In genomic region chr6:165119231-165120020, GRCh38 we compare ENCODE assay signal across 22 cellular contexts.
DNase-seq lines count a peak whose midpoint lies in the region; ATAC-seq and TF ChIP-seq lines count a peak whose summit lies in the region.
"Had no signal": no experiment of that assay in that cellular context is flagged by ENCODE, and none has a peak within 500 bp of the region (broad histone marks: within the 10 kb centered on the region; RNA-seq: fewer than 3 reads in every experiment).

No MANE protein-coding gene starts in this region.

- DNase-seq in MCF 10A (ENCODE audit: unreplicated experiment) (peak; percentile 81), mammary epithelial cell (no peak), epithelial cell of prostate (ENCODE audit: low read depth, low spot score) (no peak), myocyte (ENCODE audit: low read depth) (peak; percentile 74), upper lobe of right lung (no peak), T-helper 9 cell (no peak)
- DNase-seq: activated B cell treated with CpG ODN at 0.5 μM for 24 hours; activated CD8-positive, alpha-beta T cell treated with anti-CD3 and anti-CD28 coated beads, Interleukin-2, amount 10 ng/mL, durations not matched to agents 7 days and 5 days; activated T-cell treated with anti-CD3 and anti-CD28 coated beads, Interleukin-2, amount 50 U/mL, for 72 hours; cortex of kidney; Kasumi-1; natural killer cell; NCI-H187 treated with DMSO at 0.1 percent for 48 hours; NCI-H510A treated with DMSO at 0.1 percent for 48 hours; T-helper 2 cell had no signal

- no peaks in the 10 kb centered on the region for H3K36me3 Mint-ChIP-seq in MCF 10A (ENCODE audit: insufficient read depth, unreplicated experiment)
- H3K36me3 Mint-ChIP-seq: activated naive CD4-positive, alpha-beta T cell treated with anti-CD3 and anti-CD28 coated beads, Interleukin-2, amount 50 U/mL, for 72 hours; brain; natural killer cell; stimulated activated effector memory CD8-positive, alpha-beta T cell treated with anti-CD3 and anti-CD28 coated beads, Interleukin-12 subunit alpha, Interleukin-12 subunit beta, amount 100 ng/mL, for 72 hours had no signal

- H3K4me1 Mint-ChIP-seq in MCF 10A (ENCODE audit: insufficient read depth, unreplicated experiment): peaks cover 12% of the 10 kb centered on the region
- H3K4me1 Mint-ChIP-seq: activated B cell treated with CpG ODN at 0.5 μM for 24 hours; natural killer cell; stimulated activated effector memory CD8-positive, alpha-beta T cell treated with anti-CD3 and anti-CD28 coated beads, Interleukin-12 subunit alpha, Interleukin-12 subunit beta, amount 100 ng/mL, for 72 hours had no signal

- intact Hi-C loops in MCF 10A (cut with micrococcal nuclease) (loop anchor here (10.0 kb wide), 1 partner anchor 105 kb away; no protein-coding TSS in a partner anchor), mammary epithelial cell (cut with micrococcal nuclease) (no loop called here), upper lobe of right lung (cut with DNase I) (no loop called here)

- in situ Hi-C loops in mammary epithelial cell (cut with MboI; ENCODE audit: low sequenced_read_pairs in 2 of 2): no loop called here

- H3K9me3 ChIP-seq in mammary epithelial cell (replicated peaks; ENCODE audit: insufficient read depth, low read length) (peaks cover 4% of the 10 kb centered on the region), upper lobe of right lung (no peaks in the 10 kb centered on the region)

- no peaks in the 10 kb centered on the region for H3K79me2 ChIP-seq in mammary epithelial cell (ENCODE audit: insufficient read depth, low read length)

- no peaks in the 10 kb centered on the region for H4K20me1 ChIP-seq in mammary epithelial cell (ENCODE audit: insufficient read depth, low read length)

- dilution Hi-C loops in mammary epithelial cell (cut with HindIII; ENCODE audit: low sequenced_read_pairs): no loop called here

- ATAC-seq in upper lobe of right lung (peak; percentile 51), HG03469 (IDR thresholded peaks at IDR 0.05; ENCODE audit: unreplicated experiment) (no peak), HG03159 (IDR thresholded peaks at IDR 0.05; ENCODE audit: unreplicated experiment) (no peak)
- ATAC-seq: activated CD8-positive, alpha-beta T cell treated with anti-CD3 and anti-CD28 coated beads, Interleukin-2, amount 10 ng/mL, durations not matched to agents 7 days and 5 days; activated naive CD4-positive, alpha-beta T cell treated with anti-CD3 and anti-CD28 coated beads, Interleukin-2, amount 50 U/mL, for 72 hours; activated T-cell treated with anti-CD3 and anti-CD28 coated beads, Interleukin-2, amount 50 U/mL, for 72 hours; natural killer cell; stimulated activated effector memory CD8-positive, alpha-beta T cell treated with anti-CD3 and anti-CD28 coated beads, Interleukin-12 subunit alpha, Interleukin-12 subunit beta, amount 100 ng/mL, for 72 hours had no signal

- no peaks in the 10 kb centered on the region for H3K27me3 Mint-ChIP-seq in MCF 10A (ENCODE audit: insufficient read depth, unreplicated experiment)
- H3K27me3 Mint-ChIP-seq: activated B cell treated with CpG ODN at 0.5 μM for 24 hours, brain had no signal

- H3K9me3 Mint-ChIP-seq in MCF 10A (ENCODE audit: unreplicated experiment): peaks cover 4% of the 10 kb centered on the region

- H3K36me3 ChIP-seq in mammary epithelial cell (ENCODE audit: insufficient read depth, low read length) (no peaks in the 10 kb centered on the region), upper lobe of right lung (no peaks in the 10 kb centered on the region)

- H3K27me3 ChIP-seq in mammary epithelial cell (ENCODE audit: insufficient read depth, low read length): no peaks in the 10 kb centered on the region
- no peaks in the 10 kb centered on the region for H3K27me3 ChIP-seq in upper lobe of right lung

- CTCF ChIA-PET in MCF 10A (lab: Yijun Ruan, JAX) (interaction anchor here (0.6 to 0.7 kb wide), 2 partner anchors 92 to 1009 kb away, joined by 3 read pairs; no protein-coding TSS in a partner anchor), mammary epithelial cell (lab: Charles Lee; ENCODE audit: low non-redundant PET) (no interaction called here)

- no peak for TF ChIP-seq CTCF in MCF 10A (IDR thresholded peaks at IDR 0.05; ENCODE audit: unreplicated experiment)
- no peak for TF ChIP-seq CTCF in mammary epithelial cell (conservative IDR thresholded peaks at IDR 0.05 in 1 of 2, IDR thresholded peaks at IDR 0.05 in 1 of 2; ENCODE audit: extremely low read depth in 1 of 2, insufficient read depth in 1 of 2, low read depth in 1 of 2, low read length in 2 of 2)
- TF ChIP-seq CTCF in upper lobe of right lung (IDR thresholded peaks at IDR 0.05): no peak

- H3K27ac ChIP-seq in mammary epithelial cell (ENCODE audit: insufficient read depth, low read depth, low read length) (no peak overlapping the region), epithelial cell of prostate (peak overlapping the region; percentile 11), upper lobe of right lung (no peak overlapping the region)
- H3K27ac ChIP-seq: 22Rv1 had no signal

- no peak overlapping the region for H2AFZ ChIP-seq in mammary epithelial cell (ENCODE audit: low read depth, low read length)

- H3K27ac Mint-ChIP-seq in MCF 10A (ENCODE audit: low read depth, unreplicated experiment): no peak overlapping the region
- H3K27ac Mint-ChIP-seq: activated B cell treated with CpG ODN at 0.5 μM for 24 hours; activated CD8-positive, alpha-beta T cell treated with anti-CD3 and anti-CD28 coated beads, Interleukin-2, amount 10 ng/mL, durations not matched to agents 7 days and 5 days; activated naive CD4-positive, alpha-beta T cell treated with anti-CD3 and anti-CD28 coated beads, Interleukin-2, amount 50 U/mL, for 72 hours; activated T-cell treated with anti-CD3 and anti-CD28 coated beads, Interleukin-2, amount 50 U/mL, for 72 hours; brain; natural killer cell; stimulated activated effector memory CD8-positive, alpha-beta T cell treated with anti-CD3 and anti-CD28 coated beads, Interleukin-12 subunit alpha, Interleukin-12 subunit beta, amount 100 ng/mL, for 72 hours had no signal

- H3K4me3 ChIP-seq in mammary epithelial cell (replicated peaks in 1 of 3; ENCODE audit: insufficient read depth in 1 of 3, low read depth in 2 of 3, low read length in 3 of 3): no peak overlapping the region
- H3K4me3 ChIP-seq in upper lobe of right lung: no peak overlapping the region
- H3K4me3 ChIP-seq: lung had no signal

- no peak overlapping the region for H3K9ac ChIP-seq in mammary epithelial cell (ENCODE audit: insufficient read depth, low read length)

- H3K4me1 ChIP-seq in mammary epithelial cell (ENCODE audit: insufficient read depth, low read length) (no peaks in the 10 kb centered on the region), upper lobe of right lung (no peaks in the 10 kb centered on the region)

- no peak overlapping the region for H3K4me2 ChIP-seq in mammary epithelial cell (ENCODE audit: insufficient read depth, low read depth, low read length)

- POLR2A ChIA-PET in MCF 10A (lab: Yijun Ruan, JAX): interaction anchor here (0.8 to 1.5 kb wide), 3 partner anchors 11 to 63 kb away, joined by 3 to 5 read pairs (median 4); no protein-coding TSS in a partner anchor

- no peak overlapping the region for H3K4me3 Mint-ChIP-seq in MCF 10A (ENCODE audit: unreplicated experiment)
- H3K4me3 Mint-ChIP-seq: activated B cell treated with CpG ODN at 0.5 μM for 24 hours; activated CD8-positive, alpha-beta T cell treated with anti-CD3 and anti-CD28 coated beads, Interleukin-2, amount 10 ng/mL, durations not matched to agents 7 days and 5 days; activated T-cell treated with anti-CD3 and anti-CD28 coated beads, Interleukin-2, amount 50 U/mL, for 72 hours; brain; natural killer cell; stimulated activated effector memory CD8-positive, alpha-beta T cell treated with anti-CD3 and anti-CD28 coated beads, Interleukin-12 subunit alpha, Interleukin-12 subunit beta, amount 100 ng/mL, for 72 hours had no signal

- BruUV-seq in MCF 10A (replicated peaks; lab: Mats Ljungman, UMichigan) (no TSS peak), mammary epithelial cell (replicated peaks; lab: Mats Ljungman, UMichigan) (no TSS peak)

- WGBS in mammary epithelial cell (ENCODE audit: low coverage, missing lambda C conversion rate): 18% methylated on average over 5 of the region's 6 CpGs

Comparison
In these comparisons a context has a peak if more than half of its experiments do, and no peak if none do; other contexts are left out.
1. DNase-seq: peak in MCF 10A (single experiment) and myocyte (single experiment); none in mammary epithelial cell (single experiment), epithelial cell of prostate (single experiment), upper lobe of right lung (single experiment) and T-helper 9 cell (single experiment).